9 cellular contexts compared by ENCODE assay signal in genomic region chrX:66163849-66164401, GRCh38. TPM values are rescaled to one million over a fixed set of nuclear protein-coding genes. Genes with fewer than 3 reads are reported as not detected.
DNase-seq lines count a peak whose midpoint lies in the region; ATAC-seq lines count a peak whose summit lies in the region.
"Had no signal": no experiment of that assay in that cellular context is flagged by ENCODE, and none has a peak within 500 bp of the region (broad histone marks: within the 10 kb centered on the region; RNA-seq: fewer than 3 reads in every experiment).

Gene HEPH, plus strand, starts transcription at chrX:66164247. Its CDS starts 6,324 bp downstream, at chrX:66170571.

- H3K27me3 ChIP-seq in HUES6 (ENCODE audit: control insufficient read depth, insufficient read depth, low read length), result no peaks in the 10 kb centered on the region

- H3K4me1 ChIP-seq in HUES6 (ENCODE audit: control insufficient read depth, insufficient read depth, low read length), result peaks cover 4% of the 10 kb centered on the region; the same call in 1 of the 2 replicates

- H3K4me3 ChIP-seq in HUES6 (ENCODE audit: low read depth, low read length) (peak within 1 kb of the TSS; percentile 82), skeletal muscle cell (ENCODE audit: low read depth, low read length) (peak within 1 kb of the TSS; percentile 44)

- peak within 1 kb of the TSS; percentile 58; the same call in 1 of the 2 replicates for H3K27ac ChIP-seq in HUES6 (ENCODE audit: low read depth, low read length)
- H3K27ac ChIP-seq: VCaP had no signal

- DNase-seq in cardiac septum (ENCODE audit: low spot score), result no peak
- DNase-seq in skeletal muscle cell (ENCODE audit: low read depth), result no peak
- DNase-seq in NCI-H2081 (lab: John Stamatoyannopoulos, UW), result no peak
- no peak for DNase-seq in SK-N-DZ (ENCODE audit: low spot score)
- no peak for DNase-seq in KBM-7
- DNase-seq in NCI-H1092 (lab: John Stamatoyannopoulos, UW), result no peak

- intact Hi-C loops in cardiac septum (cut with DNase I), result no loop called here

- peaks cover 2% of the 10 kb centered on the region; the same call in 1 of the 2 replicates for H3K9me3 ChIP-seq in HUES6 (ENCODE audit: control insufficient read depth, insufficient read depth, low read depth, low read length)

- in situ Hi-C loops in KBM-7 (cut with MboI; ENCODE audit: low pct_unique_long_range_greater_than_20kb, low sequenced_read_pairs), result no loop called here

- peak within 1 kb of the TSS; percentile 78 for H3K9ac ChIP-seq in HUES6 (ENCODE audit: low read length)

- H3K36me3 ChIP-seq in HUES6 (ENCODE audit: control insufficient read depth, insufficient read depth, low read length), result peaks cover 10% of the 10 kb centered on the region; the same call in 1 of the 2 replicates

- peak; percentile 29 for ATAC-seq in GM18861 (IDR thresholded peaks at IDR 0.05; ENCODE audit: unreplicated experiment)

RNA-seq across cellular contexts. Expression of gene HEPH, which starts in this region (rescaled TPM):
- total RNA-seq in cardiac septum, result 47.7 TPM
- polyA plus RNA-seq in SK-N-DZ (2014; cell fraction: cytosol; rRNA removed), result not detected in 2 replicates
- polyA plus RNA-seq in SK-N-DZ (2014; cell fraction: nucleus; rRNA removed), result not detected in 2 replicates
